Comparison of ENCODE assay signal across 8 cellular contexts in the genomic region with DNA sequence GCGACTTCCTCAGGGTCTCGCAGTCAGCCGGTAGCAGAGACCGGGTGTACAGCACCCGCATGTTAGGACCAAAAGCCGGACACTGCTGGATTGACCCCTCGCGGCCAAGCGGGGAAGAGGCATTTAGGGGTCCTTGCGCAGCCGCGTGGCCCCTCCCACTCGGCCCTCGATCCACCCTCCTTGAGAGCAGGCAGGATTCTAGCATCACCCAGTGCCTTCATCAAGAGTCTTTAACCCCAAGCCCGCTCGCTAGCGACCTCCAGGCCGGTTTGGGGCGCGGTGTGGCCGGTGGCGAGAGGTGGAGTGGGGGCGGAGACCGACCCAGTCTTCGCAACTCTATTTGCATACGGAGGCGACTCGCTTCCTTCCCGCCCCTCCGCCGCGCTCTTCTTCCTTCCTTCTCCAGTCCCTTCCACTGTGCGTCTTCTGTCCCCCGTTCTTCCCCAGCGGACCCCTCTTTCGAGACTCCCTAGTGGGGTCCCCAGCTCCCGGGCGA. TPM values are rescaled to one million over a fixed set of nuclear protein-coding genes. Genes with fewer than 3 reads are reported as not detected.
DNase-seq lines count a peak whose midpoint lies in the region; ATAC-seq and TF ChIP-seq lines count a peak whose summit lies in the region.

A gene with protein sequence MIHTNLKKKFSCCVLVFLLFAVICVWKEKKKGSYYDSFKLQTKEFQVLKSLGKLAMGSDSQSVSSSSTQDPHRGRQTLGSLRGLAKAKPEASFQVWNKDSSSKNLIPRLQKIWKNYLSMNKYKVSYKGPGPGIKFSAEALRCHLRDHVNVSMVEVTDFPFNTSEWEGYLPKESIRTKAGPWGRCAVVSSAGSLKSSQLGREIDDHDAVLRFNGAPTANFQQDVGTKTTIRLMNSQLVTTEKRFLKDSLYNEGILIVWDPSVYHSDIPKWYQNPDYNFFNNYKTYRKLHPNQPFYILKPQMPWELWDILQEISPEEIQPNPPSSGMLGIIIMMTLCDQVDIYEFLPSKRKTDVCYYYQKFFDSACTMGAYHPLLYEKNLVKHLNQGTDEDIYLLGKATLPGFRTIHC (plus strand): TSS at position 384 of the 496 bp plus-strand sequence. CDS start 112,178 bp downstream, outside the sequence.

- DNase-seq in AG04450 (ENCODE audit: low read depth, low spot score), result no peak
- peak; percentile 61 for DNase-seq in activated gamma-delta T cell treated with anti-CD3 and anti-CD28 coated beads, Interleukin-2, amount 50 U/mL, for 16 hours (ENCODE audit: low read depth)
- DNase-seq in neuronal stem cell (ENCODE audit: low spot score), result peak; percentile 70
- DNase-seq in suprapubic skin (ENCODE audit: low spot score in 2 of 2), result peak in 1 of 2 donors; percentile 76

- peak within 1 kb of the TSS; percentile 51 for H2BK120ac ChIP-seq in neuronal stem cell (ENCODE audit: low read depth, low read length)

- peak; percentile 61 for TF ChIP-seq CTCF in AG04450 (IDR thresholded peaks at IDR 0.05; ENCODE audit: low read depth, low read length)
- TF ChIP-seq CTCF in gastroesophageal sphincter (IDR thresholded peaks at IDR 0.05), result peak in 3 of 4 experiments; percentile 8 to 44 (median 23)
- peak in 1 of 2 donors; percentile 29 for TF ChIP-seq CTCF in suprapubic skin (IDR thresholded peaks at IDR 0.05)

- peak within 1 kb of the TSS; percentile 36 for H2BK12ac ChIP-seq in neuronal stem cell (ENCODE audit: low read length)

- ATAC-seq in GM19023 (IDR thresholded peaks at IDR 0.05; ENCODE audit: unreplicated experiment) (peak; percentile 66), HG03196 (IDR thresholded peaks at IDR 0.05; ENCODE audit: unreplicated experiment) (peak; percentile 55), gastroesophageal sphincter (peak; percentile 61)

- peak within 1 kb of the TSS; percentile 98 for H2AFZ ChIP-seq in neuronal stem cell (ENCODE audit: low read length)

- peaks cover 0 to 47% (median 7%) of the 10 kb centered on the region in 3 donors for H3K4me1 ChIP-seq in gastroesophageal sphincter
- H3K4me1 ChIP-seq in neuronal stem cell (ENCODE audit: control insufficient read depth in 2 of 2, insufficient read depth in 1 of 2, low read depth in 1 of 2, low read length in 2 of 2), result peaks cover 7 to 10% of the 10 kb centered on the region in 2 donors
- peaks cover 42% of the 10 kb centered on the region for H3K4me1 ChIP-seq in suprapubic skin

- H3K14ac ChIP-seq in neuronal stem cell (ENCODE audit: low read length), result peak within 1 kb of the TSS; percentile 79

- peak within 1 kb of the TSS; percentile 96 for H3K18ac ChIP-seq in neuronal stem cell (ENCODE audit: low read length)

- no peaks in the 10 kb centered on the region for H3K79me1 ChIP-seq in neuronal stem cell (ENCODE audit: low read depth, low read length)

- H3K4ac ChIP-seq in neuronal stem cell (ENCODE audit: low read length), result no peak within 1 kb of the TSS

- H3K27ac ChIP-seq in AG04450 (ENCODE audit: low read depth, low read length) (peak within 1 kb of the TSS; percentile 39), gastroesophageal sphincter (peak within 1 kb of the TSS; percentile 21 to 81 (median 78)), neuronal stem cell (replicated peaks; ENCODE audit: low read length) (peak within 1 kb of the TSS; percentile 76), suprapubic skin (peak within 1 kb of the TSS; percentile 85)

- H2BK15ac ChIP-seq in neuronal stem cell (ENCODE audit: low read length), result peak within 1 kb of the TSS; percentile 32

- H2BK5ac ChIP-seq in neuronal stem cell (ENCODE audit: low read length), result peak within 1 kb of the TSS; percentile 85

- TF ChIP-seq EP300 in gastroesophageal sphincter (IDR thresholded peaks at IDR 0.05) (no peak), suprapubic skin (IDR thresholded peaks at IDR 0.05) (no peak)

- H3K4me2 ChIP-seq in neuronal stem cell (ENCODE audit: insufficient read depth, low read length, poor library complexity, severe bottlenecking), result peak within 1 kb of the TSS; percentile 91

- CTCF ChIA-PET in AG04450 (lab: Charles Lee), result interaction anchor here (1.4 kb wide), 1 partner anchor 183 kb away, joined by 4 read pairs; no protein-coding TSS in a partner anchor

- H4K8ac ChIP-seq in neuronal stem cell (ENCODE audit: low read depth, low read length), result no peak within 1 kb of the TSS

- no peaks in the 10 kb centered on the region; the same call in 1 of the 2 replicates for H3K9me3 ChIP-seq in AG04450 (ENCODE audit: control insufficient read depth, insufficient read depth, low read length)
- no peaks in the 10 kb centered on the region for H3K9me3 ChIP-seq in gastroesophageal sphincter
- H3K9me3 ChIP-seq in neuronal stem cell (replicated peaks in 1 of 2; ENCODE audit: control insufficient read depth in 2 of 2, insufficient read depth in 1 of 2, low read depth in 1 of 2, low read length in 2 of 2), result peaks cover 0 to 3% of the 10 kb centered on the region in 2 donors
- H3K9me3 ChIP-seq in suprapubic skin, result no peaks in the 10 kb centered on the region

- peak within 1 kb of the TSS; percentile 91 for H3K9ac ChIP-seq in neuronal stem cell (ENCODE audit: low read depth, low read length, poor library complexity)

- POLR2A ChIA-PET in AG04450 (lab: Yijun Ruan, JAX), result no interaction called here

- H3K4me3 ChIP-seq in AG04450 (ENCODE audit: low read depth, low read length), result peak within 1 kb of the TSS; percentile 77
- H3K4me3 ChIP-seq in gastroesophageal sphincter, result peak within 1 kb of the TSS; percentile 41 to 72
- H3K4me3 ChIP-seq in neuronal stem cell (ENCODE audit: low read length in 2 of 2), result peak within 1 kb of the TSS; percentile 57 to 97
- peak within 1 kb of the TSS; percentile 88 for H3K4me3 ChIP-seq in suprapubic skin

- TF ChIP-seq POLR2A in Raji (IDR thresholded peaks at IDR 0.05; ENCODE audit: insufficient read depth, low read depth, low read length) (peak; percentile 83), gastroesophageal sphincter (IDR thresholded peaks at IDR 0.05) (peak in 1 of 2 donors; percentile 13), suprapubic skin (IDR thresholded peaks at IDR 0.05) (no peak)

- H3K27me3 ChIP-seq in AG04450 (ENCODE audit: control insufficient read depth, insufficient read depth, low read length) (peaks cover 5% of the 10 kb centered on the region), gastroesophageal sphincter (peaks cover 27% of the 10 kb centered on the region), neuronal stem cell (ENCODE audit: control insufficient read depth in 3 of 3, insufficient read depth in 3 of 3, low read depth in 1 of 3, low read length in 3 of 3) (peaks cover 0 to 16% (median 0%) of the 10 kb centered on the region in 3 experiments), suprapubic skin (no peaks in the 10 kb centered on the region)

- H3K23ac ChIP-seq in neuronal stem cell (ENCODE audit: low read depth, low read length, poor library complexity), result peak within 1 kb of the TSS; percentile 57

- no peaks in the 10 kb centered on the region for H3K36me3 ChIP-seq in gastroesophageal sphincter
- peaks cover 2 to 15% of the 10 kb centered on the region in 2 donors for H3K36me3 ChIP-seq in neuronal stem cell (replicated peaks in 1 of 2; ENCODE audit: control insufficient read depth in 2 of 2, insufficient read depth in 2 of 2, low read length in 2 of 2)
- H3K36me3 ChIP-seq in suprapubic skin, result no peaks in the 10 kb centered on the region

- H4K91ac ChIP-seq in neuronal stem cell (ENCODE audit: low read depth, low read length, poor library complexity), result no peak within 1 kb of the TSS

- peak within 1 kb of the TSS; percentile 73 for H2AK5ac ChIP-seq in neuronal stem cell (ENCODE audit: low read depth, low read length)

- 3% methylated on average over 16 of the region's 38 CpGs; no CpG with 5 or more reads in 1 of the 2 donors for WGBS in gastroesophageal sphincter (ENCODE audit: low coverage in 1 of 2), 2 donors
- no CpG with 5 or more reads among the region's 38 CpGs for WGBS in neuronal stem cell (ENCODE audit: extremely low coverage in 2 of 2, insufficient read length in 2 of 2, insufficient replicate concordance in 1 of 2), 2 donors
- WGBS in suprapubic skin, result 4% methylated on average over 26 of the region's 38 CpGs

RNA-seq across cellular contexts. Expression of the gene that starts here (rescaled TPM):
- polyA plus RNA-seq in AG04450 (2011; rRNA removed), result 11.8 and 11.9 TPM in 2 replicates
- 17.6 and 21.5 TPM in 2 replicates for polyA minus RNA-seq in AG04450 (2011; rRNA and poly(A)+ RNA removed)
- 10 to 100 TPM; 18.0 to 32.2 (median 20.9) TPM for total RNA-seq in gastroesophageal sphincter
- polyA plus RNA-seq in neuronal stem cell (2013, experiment 1 of 2), result 28.7 TPM
- 29.0 TPM for polyA plus RNA-seq in neuronal stem cell (2013, experiment 2 of 2)
- total RNA-seq in suprapubic skin, result 10 to 100 TPM; 23.9 to 42.2 (median 31.9) TPM
